In genomic region chr22:19375435-19375834, GRCh38 we compare ENCODE assay signal across 28 cellular contexts.
"Had no signal": no experiment of that assay in that cellular context is flagged by ENCODE, and none has a peak within 500 bp of the region (broad histone marks: within the 10 kb centered on the region; RNA-seq: fewer than 3 reads in every experiment).

No MANE protein-coding gene starts in this region.

- H3K27ac Mint-ChIP-seq: activated CD4-positive, alpha-beta memory T cell treated with anti-CD3 and anti-CD28 coated beads for 36 hours; activated CD4-positive, alpha-beta T cell treated with anti-CD3 and anti-CD28 coated beads, Interleukin-2, amount 10 ng/mL, durations not matched to agents 24 days and 14 days; activated naive CD8-positive, alpha-beta T cell treated with anti-CD3 and anti-CD28 coated beads for 36 hours; mesothelial cell of epicardium; T-helper 17 cell had no signal

- H3K79me2 ChIP-seq: hepatocyte, parathyroid adenoma had no signal

- H3K27me3 ChIP-seq: adrenal gland, body of pancreas, gastrocnemius medialis, hepatocyte, neural progenitor cell, right atrium auricular region, tibial nerve had no signal

- H3K4me3 Mint-ChIP-seq: activated CD4-positive, alpha-beta memory T cell treated with anti-CD3 and anti-CD28 coated beads for 36 hours; activated CD4-positive, alpha-beta T cell treated with anti-CD3 and anti-CD28 coated beads, Interleukin-2, amount 10 ng/mL, durations not matched to agents 24 days and 14 days; activated naive CD8-positive, alpha-beta T cell treated with anti-CD3 and anti-CD28 coated beads for 36 hours; effector memory CD8-positive, alpha-beta T cell; mesothelial cell of epicardium; neural progenitor cell; T-helper 17 cell had no signal

- H3K4me1 ChIP-seq: adrenal gland, body of pancreas, gastrocnemius medialis, neural progenitor cell, parathyroid adenoma, psoas muscle, right atrium auricular region, tibial nerve had no signal

- H3K9me3 Mint-ChIP-seq: activated CD4-positive, alpha-beta memory T cell treated with anti-CD3 and anti-CD28 coated beads for 36 hours; activated CD4-positive, alpha-beta T cell treated with anti-CD3 and anti-CD28 coated beads, Interleukin-2, amount 10 ng/mL, durations not matched to agents 24 days and 14 days; activated naive CD8-positive, alpha-beta T cell treated with anti-CD3 and anti-CD28 coated beads for 36 hours; effector memory CD8-positive, alpha-beta T cell; mesothelial cell of epicardium; naive B cell; neural progenitor cell had no signal

- H2AFZ ChIP-seq: hepatocyte, neural progenitor cell, parathyroid adenoma had no signal

- H3K4me1 Mint-ChIP-seq: activated CD4-positive, alpha-beta T cell treated with anti-CD3 and anti-CD28 coated beads, Interleukin-2, amount 10 ng/mL, durations not matched to agents 24 days and 14 days; activated naive CD8-positive, alpha-beta T cell treated with anti-CD3 and anti-CD28 coated beads for 36 hours; mesothelial cell of epicardium; neural progenitor cell had no signal

- H3K4me2 ChIP-seq: hepatocyte, neural progenitor cell had no signal

- H3K27ac ChIP-seq: adrenal gland, body of pancreas, gastrocnemius medialis, hepatocyte, neural progenitor cell, parathyroid adenoma, psoas muscle, right atrium auricular region, tibial nerve had no signal

- H3K4me3 ChIP-seq: adrenal gland, body of pancreas, gastrocnemius medialis, hepatocyte, neural progenitor cell, psoas muscle, right atrium auricular region, tibial nerve had no signal

- H3K27me3 Mint-ChIP-seq: activated CD4-positive, alpha-beta memory T cell treated with anti-CD3 and anti-CD28 coated beads for 36 hours; activated CD4-positive, alpha-beta T cell treated with anti-CD3 and anti-CD28 coated beads, Interleukin-2, amount 10 ng/mL, durations not matched to agents 24 days and 14 days; activated naive CD8-positive, alpha-beta T cell treated with anti-CD3 and anti-CD28 coated beads for 36 hours; effector memory CD8-positive, alpha-beta T cell; naive B cell; T-helper 17 cell had no signal

- DNase-seq: activated CD4-positive, alpha-beta memory T cell treated with anti-CD3 and anti-CD28 coated beads for 36 hours; activated CD4-positive, alpha-beta T cell treated with anti-CD3 and anti-CD28 coated beads, Interleukin-2, amount 10 ng/mL, durations not matched to agents 24 days and 14 days; activated CD4-positive, CD25-positive, alpha-beta regulatory T cell treated with anti-CD3 and anti-CD28 coated beads, Interleukin-2, amount 50 U/mL, for 72 hours; activated naive CD4-positive, alpha-beta T cell treated with Interleukin-2 at 50 U/mL for 16 hours; activated naive CD8-positive, alpha-beta T cell treated with anti-CD3 and anti-CD28 coated beads for 36 hours; activated T-cell treated with anti-CD3 and anti-CD28 coated beads, Interleukin-2, amount 50 U/mL, for 48 hours; body of pancreas; cortex of kidney; effector memory CD8-positive, alpha-beta T cell; erythroblast; gastrocnemius medialis; islet precursor cell; left ventricle myocardium superior; naive B cell; occipital lobe; psoas muscle; stimulated activated CD4-positive, alpha-beta T cell treated with anti-CD3 and anti-CD28 coated beads, Interleukin-15, amount 100 ng/mL, for 24 hours; stimulated activated CD4-positive, alpha-beta T cell treated with anti-CD3 and anti-CD28 coated beads, Interleukin-2, amount 100 ng/mL, for 24 hours; stimulated activated naive CD4-positive, alpha-beta T cell treated with Interleukin-2 at 50 U/mL for 16 hours; T-helper 17 cell; T1000 had no signal

- ATAC-seq: body of pancreas; effector memory CD8-positive, alpha-beta T cell; gastrocnemius medialis; left ventricle myocardium superior; psoas muscle; T-helper 17 cell had no signal

- H3K9ac ChIP-seq: neural progenitor cell, parathyroid adenoma had no signal

- H3K9me3 ChIP-seq: adrenal gland, body of pancreas, gastrocnemius medialis, psoas muscle, right atrium auricular region, tibial nerve had no signal
